ENCODE assay signal across 18 cellular contexts in the genomic region with DNA sequence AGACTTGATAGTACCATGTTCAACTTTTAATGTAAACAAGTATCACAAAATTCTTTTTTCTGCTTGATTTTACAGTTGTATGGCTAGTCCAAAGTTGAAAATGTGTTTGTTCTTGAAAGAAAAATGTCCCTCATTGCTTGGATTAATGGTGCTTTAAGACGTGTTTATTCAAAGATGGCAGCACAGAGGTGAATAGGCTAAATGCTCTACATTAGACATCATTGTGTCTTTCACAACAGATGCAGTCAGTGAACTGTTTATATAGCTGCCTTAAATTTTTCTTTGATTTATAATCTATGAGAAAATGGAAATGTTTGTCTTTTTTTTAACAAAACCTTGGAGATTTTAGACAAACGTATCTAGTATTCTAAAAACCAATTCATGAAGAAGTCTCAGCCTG.
DNase-seq lines count a peak whose midpoint lies in the region; ATAC-seq and TF ChIP-seq lines count a peak whose summit lies in the region.
"Had no signal": no experiment of that assay in that cellular context is flagged by ENCODE, and none has a peak within 500 bp of the region (broad histone marks: within the 10 kb centered on the region; RNA-seq: fewer than 3 reads in every experiment).

No MANE protein-coding gene starts in this region.

- H3K4me3 ChIP-seq in fibroblast of mammary gland (ENCODE audit: control insufficient read depth, low read depth, low read length) (no peak overlapping the region), mesenchymal stem cell (ENCODE audit: insufficient read depth in 1 of 2, low read depth in 1 of 2, low read length in 2 of 2) (no peak overlapping the region)
- H3K4me3 ChIP-seq: GM23338, K562 had no signal

- no peak overlapping the region for H3K4me2 ChIP-seq in mesenchymal stem cell (ENCODE audit: low read length, poor library complexity, severe bottlenecking)
- H3K4me2 ChIP-seq: GM23338 had no signal

- no peaks in the 10 kb centered on the region for H3K36me3 Mint-ChIP-seq in activated CD4-positive, alpha-beta T cell treated with anti-CD3 and anti-CD28 coated beads for 36 hours (ENCODE audit: low read depth)

- no peaks in the 10 kb centered on the region for H3K36me3 ChIP-seq in mesenchymal stem cell (ENCODE audit: control insufficient read depth in 1 of 2, insufficient read depth in 2 of 2, low read depth in 1 of 2, low read length in 2 of 2)

- WGBS in mesenchymal stem cell, result 38% methylated on average over 1 of the region's 2 CpGs

- H3K79me1 ChIP-seq in mesenchymal stem cell (replicated peaks; ENCODE audit: low read length, poor library complexity, severe bottlenecking), result no peaks in the 10 kb centered on the region

- no peaks in the 10 kb centered on the region for H3K4me1 ChIP-seq in mesenchymal stem cell (ENCODE audit: control insufficient read depth, insufficient read depth, low read depth, low read length)

- H3K4ac ChIP-seq in mesenchymal stem cell (ENCODE audit: low read depth in 1 of 2, low read length in 2 of 2), result no peak overlapping the region

- CTCF ChIA-PET in activated CD4-positive, alpha-beta T cell treated with anti-CD3 and anti-CD28 coated beads for 36 hours (lab: Charles Lee), result interaction anchor here (0.8 kb wide), 1 partner anchor 12 kb away, joined by 3 read pairs; no protein-coding TSS in a partner anchor

- DNase-seq in AG08396 (ENCODE audit: low spot score), result peak; percentile 4
- DNase-seq in amniotic epithelial cell (ENCODE audit: low read depth), result peak; percentile 56
- DNase-seq in fibroblast of mammary gland (ENCODE audit: low read depth), result peak; percentile 7
- DNase-seq in mesenchymal stem cell, result peak; percentile 52
- no peak for DNase-seq in activated CD4-positive, alpha-beta T cell treated with anti-CD3 and anti-CD28 coated beads for 36 hours
- DNase-seq in NCI-H82 (lab: John Stamatoyannopoulos, UW), result no peak
- DNase-seq: 8988T; AML-193; Caco-2; CD4-positive, alpha-beta T cell; HFFc6 had no signal

- no peak overlapping the region for H3K4me3 Mint-ChIP-seq in activated CD4-positive, alpha-beta T cell treated with anti-CD3 and anti-CD28 coated beads for 36 hours
- H3K4me3 Mint-ChIP-seq: CD4-positive, alpha-beta T cell; GM23338; HFFc6 had no signal

- H3K27me3 ChIP-seq in mesenchymal stem cell (ENCODE audit: control insufficient read depth in 1 of 2, insufficient read depth in 1 of 2, low read length in 2 of 2), result no peaks in the 10 kb centered on the region

- no peak overlapping the region for H3K27ac Mint-ChIP-seq in activated CD4-positive, alpha-beta T cell treated with anti-CD3 and anti-CD28 coated beads for 36 hours
- H3K27ac Mint-ChIP-seq: CD4-positive, alpha-beta T cell; HFFc6 had no signal

- no peak overlapping the region for H3K23ac ChIP-seq in mesenchymal stem cell (ENCODE audit: low read length in 2 of 2)

- H3K18ac ChIP-seq in mesenchymal stem cell (ENCODE audit: low read depth in 1 of 2, low read length in 2 of 2), result no peak overlapping the region

- no peak overlapping the region for H4K8ac ChIP-seq in mesenchymal stem cell (ENCODE audit: low read length)

- H2BK5ac ChIP-seq in mesenchymal stem cell (ENCODE audit: low read depth, low read length, poor library complexity, severe bottlenecking), result no peak overlapping the region

- no peak overlapping the region for H2BK15ac ChIP-seq in mesenchymal stem cell (ENCODE audit: low read depth, poor library complexity, severe bottlenecking)

- H2BK120ac ChIP-seq in mesenchymal stem cell (ENCODE audit: low read depth, low read length), result no peak overlapping the region

- peaks cover 3% of the 10 kb centered on the region for H3K9me3 ChIP-seq in mesenchymal stem cell (ENCODE audit: control insufficient read depth, low read length)
- H3K9me3 ChIP-seq: Caco-2 had no signal

- H2AK5ac ChIP-seq in mesenchymal stem cell (ENCODE audit: low read length, severe bottlenecking), result no peak overlapping the region

- no peak overlapping the region for H3K27ac ChIP-seq in mesenchymal stem cell (ENCODE audit: low read length, poor library complexity, severe bottlenecking)
- H3K27ac ChIP-seq: C4-2B, HL-60 had no signal

- no peak overlapping the region for H4K91ac ChIP-seq in mesenchymal stem cell (ENCODE audit: low read length)

- ATAC-seq in HG03135 (IDR thresholded peaks at IDR 0.05; ENCODE audit: unreplicated experiment) (no peak), HG03432 (IDR thresholded peaks at IDR 0.05; ENCODE audit: unreplicated experiment) (no peak)
- ATAC-seq in activated CD4-positive, alpha-beta T cell treated with anti-CD3 and anti-CD28 coated beads for 36 hours, result no peak
- ATAC-seq: GM23338, HCT116, K562 had no signal

- H3K4me1 Mint-ChIP-seq in activated CD4-positive, alpha-beta T cell treated with anti-CD3 and anti-CD28 coated beads for 36 hours, result no peaks in the 10 kb centered on the region

- no peak overlapping the region for H2AFZ ChIP-seq in mesenchymal stem cell (ENCODE audit: low read depth, low read length)
- H2AFZ ChIP-seq: GM23338 had no signal

- H2BK12ac ChIP-seq in mesenchymal stem cell (ENCODE audit: low read length in 2 of 2), result no peak overlapping the region

- H3K9me3 Mint-ChIP-seq in activated CD4-positive, alpha-beta T cell treated with anti-CD3 and anti-CD28 coated beads for 36 hours (ENCODE audit: low read depth), result no peaks in the 10 kb centered on the region
- H3K9me3 Mint-ChIP-seq: GM23338, HFFc6 had no signal

- H3K14ac ChIP-seq in mesenchymal stem cell (ENCODE audit: low read length in 2 of 2), result no peak overlapping the region

- no peak overlapping the region for H3K9ac ChIP-seq in mesenchymal stem cell (ENCODE audit: low read length)

- no peak for TF ChIP-seq CTCF in fibroblast of mammary gland (conservative IDR thresholded peaks at IDR 0.05; ENCODE audit: control insufficient read depth, insufficient read depth, low read depth, low read length)

- POLR2A ChIA-PET in activated CD4-positive, alpha-beta T cell treated with anti-CD3 and anti-CD28 coated beads for 36 hours (lab: Charles Lee), result no interaction called here

- H3K27me3 Mint-ChIP-seq in activated CD4-positive, alpha-beta T cell treated with anti-CD3 and anti-CD28 coated beads for 36 hours, result no peaks in the 10 kb centered on the region
- H3K27me3 Mint-ChIP-seq: CD4-positive, alpha-beta T cell had no signal

- intact Hi-C loops in activated CD4-positive, alpha-beta T cell treated with anti-CD3 and anti-CD28 coated beads for 36 hours (cut with DNase I, micrococcal nuclease), result no loop called here

Comparison
In these comparisons a context has a peak if more than half of its experiments do, and no peak if none do; other contexts are left out.
1. DNase-seq: peak in AG08396 (single experiment), amniotic epithelial cell (single experiment), fibroblast of mammary gland (single experiment) and mesenchymal stem cell (single experiment); none in activated CD4-positive, alpha-beta T cell treated with anti-CD3 and anti-CD28 coated beads for 36 hours (single experiment) and NCI-H82 (single experiment).